34 cellular contexts compared by ENCODE assay signal in the genomic region with DNA sequence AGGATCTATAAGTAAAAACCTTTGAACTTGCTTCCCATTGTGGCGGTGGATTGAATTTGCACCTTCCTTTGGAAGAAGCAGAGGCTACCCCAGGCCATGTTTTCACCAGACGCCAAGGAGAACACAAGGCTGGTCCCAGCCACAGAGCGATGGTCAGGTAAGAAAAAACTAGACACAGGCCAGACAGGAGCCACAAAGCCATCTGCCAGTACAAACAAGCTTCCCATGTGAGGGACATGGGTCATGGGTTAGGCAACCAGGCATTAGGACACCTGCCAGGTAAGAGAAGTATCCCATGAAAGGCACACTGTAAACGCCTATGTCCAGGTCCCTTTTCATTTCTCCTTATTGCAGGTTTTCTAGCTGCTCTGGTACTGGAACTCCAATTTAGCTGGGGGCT.
"Had no signal": no experiment of that assay in that cellular context is flagged by ENCODE, and none has a peak within 500 bp of the region (broad histone marks: within the 10 kb centered on the region; RNA-seq: fewer than 3 reads in every experiment).

No MANE protein-coding gene starts in this region.

- H3K27me3 ChIP-seq: adrenal gland, MG63, Peyer's patch had no signal

- ATAC-seq: activated naive CD4-positive, alpha-beta T cell treated with anti-CD3 and anti-CD28 coated beads, Interleukin-2, amount 50 U/mL, for 72 hours; activated T-cell treated with anti-CD3 and anti-CD28 coated beads, Interleukin-2, amount 50 U/mL, for 4 hours; PC-3; SK-N-SH treated with all-trans-retinoic acid at 6 μM for 48 hours; T-cell; T-helper 17 cell had no signal

- FAIRE-seq: astrocyte had no signal

- H3K36me3 ChIP-seq: adrenal gland, MG63, Peyer's patch had no signal

- H3K27ac ChIP-seq: adrenal gland, Peyer's patch, VCaP had no signal

- DNase-seq: activated B cell treated with CpG ODN at 0.5 μM for 24 hours; activated CD4-positive, alpha-beta T cell treated with anti-CD3 and anti-CD28 coated beads for 4 hours; activated CD4-positive, CD25-positive, alpha-beta regulatory T cell treated with anti-CD3 and anti-CD28 coated beads, Interleukin-2, amount 50 U/mL, for 72 hours; activated CD8-positive, alpha-beta memory T cell treated with anti-CD3 and anti-CD28 coated beads, Interleukin-2, amount 50 U/mL, for 4 hours; activated gamma-delta T cell treated with Interleukin-2 at 50 U/mL for 16 hours; activated naive CD4-positive, alpha-beta T cell treated with anti-CD3 and anti-CD28 coated beads for 36 hours; activated T-cell treated with anti-CD3 and anti-CD28 coated beads for 4 hours; activated T-cell treated with anti-CD3 and anti-CD28 coated beads, Interleukin-2, amount 50 U/mL, for 4 hours; adrenal gland; central memory CD4-positive, alpha-beta T cell; Kasumi-1; KG1; MG63; MV-4-11; NCI-H1092; NCI-H1417; NCI-H146; NCI-H187; NCI-H2029 treated with DMSO at 0.1 percent for 48 hours; NCI-H2107; NCI-H2171; NCI-H446; NCI-H510A treated with DMSO at 0.1 percent for 48 hours; NK-92 treated with Interleukin-12 subunit alpha and Interleukin-12 subunit beta, amount 100 ng/mL, for 24 hours; PC-3; Peyer's patch; RPMI8226; SIG-M5; T-cell; T-helper 17 cell had no signal

- H3K4me1 ChIP-seq: adrenal gland, Peyer's patch had no signal

- H3K9me3 ChIP-seq: adrenal gland, MG63, Peyer's patch had no signal

- H3K4me3 ChIP-seq: adrenal gland, MG63, Peyer's patch had no signal
